1 cellular context compared by ENCODE assay signal in the genomic region with DNA sequence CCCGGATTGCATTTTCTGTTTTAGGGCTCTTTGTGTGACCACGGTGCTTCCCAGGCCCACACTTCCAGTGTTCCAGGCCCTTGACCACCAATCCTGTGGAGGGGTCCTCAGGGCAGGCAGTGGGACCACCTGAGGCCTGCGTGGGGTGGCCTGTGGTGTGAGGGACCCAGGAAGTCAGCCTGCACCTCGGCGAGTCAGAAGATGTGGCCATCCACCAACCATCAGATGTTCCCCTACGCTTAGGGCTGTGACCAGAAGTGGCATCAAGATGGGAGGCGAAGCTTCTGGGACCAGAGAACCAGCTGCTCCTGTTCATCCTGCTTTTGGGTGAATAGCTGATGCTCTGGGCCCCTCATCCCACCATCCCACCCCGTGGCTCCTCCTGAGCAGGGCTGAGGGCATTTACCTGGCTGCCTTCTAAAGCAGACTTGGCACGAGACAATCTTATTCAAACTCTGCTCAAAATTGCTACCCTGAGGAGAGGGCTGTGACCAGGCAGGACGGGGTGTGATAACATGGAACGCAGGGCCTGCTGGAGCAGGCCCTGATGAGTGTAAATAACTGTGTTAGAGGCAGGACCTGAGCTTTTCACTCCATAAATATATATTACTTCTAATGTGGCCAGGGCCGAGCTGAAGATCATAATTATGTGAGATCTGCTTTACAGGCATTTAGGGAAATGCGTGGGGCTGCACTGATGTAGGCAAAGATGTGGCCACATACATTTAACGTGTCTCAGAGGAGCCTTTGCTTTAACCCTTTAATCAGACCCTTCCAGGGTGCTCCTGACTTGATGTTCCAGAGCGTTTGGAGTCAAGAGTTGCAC.
TF ChIP-seq lines count a peak whose summit lies in the region.

No MANE protein-coding gene starts in this region.

TF ChIP-seq in endothelial cell of umbilical vein, 7 proteins besides CTCF, POLR2A, EP300 and RAD21:
- TF ChIP-seq JUN (IDR thresholded peaks at IDR 0.05; ENCODE audit: borderline replicate concordance, insufficient read depth, insufficient read length, low read depth) (no peak), FOS (IDR thresholded peaks at IDR 0.05; ENCODE audit: borderline replicate concordance, insufficient read depth, low read length) (no peak), GATA2 (IDR thresholded peaks at IDR 0.05; ENCODE audit: insufficient read depth, insufficient read length, low read depth, low read length) (no peak), EZH2 (IDR thresholded peaks at IDR 0.05; ENCODE audit: borderline replicate concordance, low read depth, low read length, severe bottlenecking) (no peak), MYC (IDR thresholded peaks at IDR 0.05; ENCODE audit: low read depth, low read length) (no peak), POLR2AphosphoS5 (IDR thresholded peaks at IDR 0.05; ENCODE audit: insufficient read depth, low read depth, low read length) (no peak)
- TF ChIP-seq, protein P1, sequence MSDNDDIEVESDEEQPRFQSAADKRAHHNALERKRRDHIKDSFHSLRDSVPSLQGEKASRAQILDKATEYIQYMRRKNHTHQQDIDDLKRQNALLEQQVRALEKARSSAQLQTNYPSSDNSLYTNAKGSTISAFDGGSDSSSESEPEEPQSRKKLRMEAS (IDR thresholded peaks at IDR 0.05; ENCODE audit: insufficient read depth, insufficient read length): no peak
